ENCODE assay signal across 8 cellular contexts in genomic region chr6:159110013-159110412, GRCh38. TPM values are rescaled to one million over a fixed set of nuclear protein-coding genes. Genes with fewer than 3 reads are reported as not detected.
A peak's percentile ranks its signal among the peaks of the same experiment; 100 is the strongest.
DNase-seq lines count a peak whose midpoint lies in the region; ATAC-seq and TF ChIP-seq lines count a peak whose summit lies in the region.

No MANE protein-coding gene starts in this region.

- H3K27ac ChIP-seq in left ventricle myocardium inferior (replicated peaks), result no peak overlapping the region

- peaks cover 27% of the 10 kb centered on the region for H3K4me1 ChIP-seq in left ventricle myocardium inferior

- peak; percentile 54 for TF ChIP-seq CTCF in left ventricle myocardium inferior (IDR thresholded peaks at IDR 0.05; ENCODE audit: borderline replicate concordance)

- H3K4me3 ChIP-seq in left ventricle myocardium inferior (no peak overlapping the region), MG63 (no peak overlapping the region)

- DNase-seq in left ventricle myocardium inferior, result no peak
- no peak for DNase-seq in cardiac septum (ENCODE audit: low spot score)
- peak; percentile 9 for DNase-seq in MG63
- peak; percentile 56 for DNase-seq in activated CD8-positive, alpha-beta memory T cell treated with anti-CD3 and anti-CD28 coated beads, Interleukin-2, amount 50 U/mL, for 48 hours
- DNase-seq in kidney tubule cell (ENCODE audit: low spot score), result peak; percentile 66
- no peak for DNase-seq in mucosa of gallbladder (ENCODE audit: low spot score)

- H3K36me3 ChIP-seq in left ventricle myocardium inferior (no peaks in the 10 kb centered on the region), MG63 (no peaks in the 10 kb centered on the region)

- H3K27me3 ChIP-seq in left ventricle myocardium inferior (ENCODE audit: low read depth), result no peaks in the 10 kb centered on the region
- H3K27me3 ChIP-seq in MG63, result no peaks in the 10 kb centered on the region

- ATAC-seq in HG03159 (IDR thresholded peaks at IDR 0.05; ENCODE audit: unreplicated experiment) (no peak), HG02610 (IDR thresholded peaks at IDR 0.05; ENCODE audit: unreplicated experiment) (no peak)

- intact Hi-C loops in left ventricle myocardium inferior (cut with micrococcal nuclease), result no loop called here
- intact Hi-C loops in cardiac septum (cut with DNase I), result no loop called here

- no peaks in the 10 kb centered on the region for H3K9me3 ChIP-seq in left ventricle myocardium inferior (replicated peaks)
- no peaks in the 10 kb centered on the region for H3K9me3 ChIP-seq in MG63

RNA-seq across cellular contexts. Expression of gene FNDC1, which starts 59.2 kb away (rescaled TPM):
- total RNA-seq in left ventricle myocardium inferior, result 1.8 TPM
- total RNA-seq in cardiac septum, result 1.9 TPM
- 0.05 TPM in 1 of 2 replicates, not detected in the other for total RNA-seq in MG63 (2014; rRNA removed; shearing (Covaris generic); ENCODE audit: low replicate concordance)
- 2.3 TPM for total RNA-seq in mucosa of gallbladder

Comparison
In these comparisons a context has a peak if more than half of its experiments do, and no peak if none do; other contexts are left out.
1. DNase-seq: peak in MG63 (single experiment), activated CD8-positive, alpha-beta memory T cell treated with anti-CD3 and anti-CD28 coated beads, Interleukin-2, amount 50 U/mL, for 48 hours (single experiment) and kidney tubule cell (single experiment); none in left ventricle myocardium inferior (single experiment), cardiac septum (single experiment) and mucosa of gallbladder (single experiment).